In genomic region chr11:65621460-65621859, GRCh38 we compare ENCODE assay signal across 18 cellular contexts. TPM values are rescaled to one million over a fixed set of nuclear protein-coding genes. Genes with fewer than 3 reads are reported as not detected.
"Had no signal": no experiment of that assay in that cellular context is flagged by ENCODE, and none has a peak within 500 bp of the region (broad histone marks: within the 10 kb centered on the region; RNA-seq: fewer than 3 reads in every experiment).

No MANE protein-coding gene starts in this region.

- H3K27ac Mint-ChIP-seq: activated CD4-positive, alpha-beta memory T cell treated with anti-CD3 and anti-CD28 coated beads, Interleukin-2, amount 10 ng/mL, durations not matched to agents 7 days and 5 days; T-cell had no signal

- H2AFZ ChIP-seq: parathyroid adenoma had no signal

- H3K4me3 ChIP-seq: ascending aorta, dorsolateral prefrontal cortex, gastrocnemius medialis, heart left ventricle, thoracic aorta had no signal

- H3K4me3 Mint-ChIP-seq: activated CD4-positive, alpha-beta memory T cell treated with anti-CD3 and anti-CD28 coated beads, Interleukin-2, amount 10 ng/mL, durations not matched to agents 7 days and 5 days; endodermal cell; immature natural killer cell; T-cell had no signal

- DNase-seq: activated CD4-positive, alpha-beta memory T cell treated with anti-CD3 and anti-CD28 coated beads, Interleukin-2, amount 10 ng/mL, durations not matched to agents 7 days and 5 days; activated CD4-positive, alpha-beta T cell treated with anti-CD3 and anti-CD28 coated beads for 4 hours; activated CD8-positive, alpha-beta memory T cell treated with anti-CD3 and anti-CD28 coated beads, Interleukin-2, amount 50 U/mL, for 4 hours; dorsolateral prefrontal cortex; endodermal cell; erythroblast; gastrocnemius medialis; heart left ventricle; immature natural killer cell; SK-N-SH; stimulated activated CD4-positive, alpha-beta T cell treated with anti-CD3 and anti-CD28 coated beads, Interleukin-1b, Interleukin-23, amount 100 ng/mL, for 48 hours; T-cell; WERI-Rb-1 had no signal

- H3K27ac ChIP-seq: ascending aorta, dorsolateral prefrontal cortex, gastrocnemius medialis, heart left ventricle, neutrophil, parathyroid adenoma, thoracic aorta, WERI-Rb-1 had no signal

- H3K9me3 Mint-ChIP-seq: activated CD4-positive, alpha-beta memory T cell treated with anti-CD3 and anti-CD28 coated beads, Interleukin-2, amount 10 ng/mL, durations not matched to agents 7 days and 5 days; endodermal cell; immature natural killer cell; T-cell had no signal

- H3K27me3 Mint-ChIP-seq: activated CD4-positive, alpha-beta memory T cell treated with anti-CD3 and anti-CD28 coated beads, Interleukin-2, amount 10 ng/mL, durations not matched to agents 7 days and 5 days; T-cell had no signal

- H3K4me2 ChIP-seq: SK-N-SH had no signal

- H3K9me3 ChIP-seq: ascending aorta, gastrocnemius medialis, heart left ventricle, neutrophil, SK-N-SH, thoracic aorta had no signal

- ATAC-seq: gastrocnemius medialis, heart left ventricle, T-cell had no signal

- H3K27me3 ChIP-seq: ascending aorta, dorsolateral prefrontal cortex, gastrocnemius medialis, heart left ventricle, neutrophil had no signal

- H3K9ac ChIP-seq: parathyroid adenoma, SK-N-SH had no signal

- FAIRE-seq: bronchial epithelial cell had no signal

RNA-seq across cellular contexts. Expression of gene KCNK7, which starts 25.9 kb away (rescaled TPM):
- total RNA-seq: ascending aorta had no signal
- polyA plus RNA-seq: immature natural killer cell had no signal
